ENCODE assay signal across 17 cellular contexts in genomic region chr2:172232638-172233253, GRCh38.
A peak's percentile ranks its signal among the peaks of the same experiment; 100 is the strongest.
DNase-seq lines count a peak whose midpoint lies in the region; ATAC-seq, FAIRE-seq and TF ChIP-seq lines count a peak whose summit lies in the region.
"Had no signal": no experiment of that assay in that cellular context is flagged by ENCODE, and none has a peak within 500 bp of the region (broad histone marks: within the 10 kb centered on the region; RNA-seq: fewer than 3 reads in every experiment).

No MANE protein-coding gene starts in this region.

- dilution Hi-C loops in keratinocyte (cut with MboI; ENCODE audit: extremely low pct_ligation_motif_present, low sequenced_read_pairs): no loop called here

- BruUV-seq in A673 (replicated peaks; lab: Mats Ljungman, UMichigan): no TSS peak

- no peak overlapping the region for H2AFZ ChIP-seq in keratinocyte (ENCODE audit: control insufficient read depth, low read length)

- CTCF ChIA-PET in A673 (lab: Charles Lee): no interaction called here

- 53 to 69% (median 61%) methylated on average over 10 of the region's 10 CpGs for WGBS in stomach, 5 donors

- H3K4me3 Mint-ChIP-seq in HFFc6: no peak overlapping the region

- H3K9me3 Mint-ChIP-seq in HFFc6: no peaks in the 10 kb centered on the region
- H3K9me3 Mint-ChIP-seq: CD8-positive, alpha-beta memory T cell had no signal

- H3K36me3 ChIP-seq in SJSA1 (no peaks in the 10 kb centered on the region), keratinocyte (ENCODE audit: control insufficient read depth in 2 of 2, extremely low read depth in 1 of 2, insufficient read depth in 2 of 2, low read length in 2 of 2) (no peaks in the 10 kb centered on the region), stomach (no peaks in the 10 kb centered on the region), A673 (ENCODE audit: insufficient read depth, low read length, poor library complexity, severe bottlenecking) (no peaks in the 10 kb centered on the region)
- H3K36me3 ChIP-seq: heart right ventricle, spleen had no signal

- FAIRE-seq in keratinocyte (lab: Jason Lieb, UNC): no peak
- FAIRE-seq: islet of Langerhans had no signal

- H3K27me3 Mint-ChIP-seq in HFFc6 (ENCODE audit: insufficient read depth): no peaks in the 10 kb centered on the region

- H3K4me1 ChIP-seq in SJSA1 (replicated peaks): peaks cover 33% of the 10 kb centered on the region
- peaks cover 65% of the 10 kb centered on the region for H3K4me1 ChIP-seq in keratinocyte (ENCODE audit: control insufficient read depth, extremely low read depth, insufficient read depth, low read length)
- peaks cover 45 to 75% (median 57%) of the 10 kb centered on the region in 4 donors for H3K4me1 ChIP-seq in stomach
- no peaks in the 10 kb centered on the region for H3K4me1 ChIP-seq in A673 (ENCODE audit: insufficient read depth, low read length, poor library complexity, severe bottlenecking)

- H3K4me2 ChIP-seq in keratinocyte (ENCODE audit: control insufficient read depth, extremely low read depth, insufficient read depth, low read depth, low read length): peak overlapping the region; percentile 11

- no peak overlapping the region for H3K9ac ChIP-seq in keratinocyte (ENCODE audit: control insufficient read depth, extremely low read depth, insufficient read depth, low read length)

- peaks cover 65% of the 10 kb centered on the region for H3K4me1 Mint-ChIP-seq in HFFc6 (ENCODE audit: low read depth)

- H3K27ac ChIP-seq in SJSA1: peak overlapping the region; percentile 66
- H3K27ac ChIP-seq in keratinocyte (ENCODE audit: control insufficient read depth, insufficient read depth, low read length): peak overlapping the region; percentile 95
- H3K27ac ChIP-seq in stomach: peak overlapping the region; percentile 1 to 76 (median 62)
- H3K27ac ChIP-seq in A673 (ENCODE audit: low read depth, low read length, poor library complexity, severe bottlenecking): no peak overlapping the region
- H3K27ac ChIP-seq: spleen had no signal

- DNase-seq in HFFc6 (no peak), SJSA1 (ENCODE audit: low read depth in 1 of 2, low spot score in 2 of 2) (peak; percentile 75 to 84), keratinocyte (ENCODE audit: low read depth, low spot score) (no peak), stomach (no peak), A673 (ENCODE audit: low spot score) (no peak), iPS-NIHi7 (ENCODE audit: extremely low spot score) (no peak)
- DNase-seq: activated CD4-positive, alpha-beta T cell treated with anti-CD3 and anti-CD28 coated beads, Interleukin-2, amount 50 U/mL, for 48 hours; CD8-positive, alpha-beta memory T cell; effector memory CD4-positive, alpha-beta T cell; Karpas-422; NCI-H1048; NCI-H2107; NCI-H526; spleen had no signal

- H3K4me3 ChIP-seq in SJSA1 (no peak overlapping the region), keratinocyte (ENCODE audit: control insufficient read depth in 2 of 3, extremely low read depth in 1 of 3, insufficient read depth in 2 of 3, low read depth in 1 of 3, low read length in 3 of 3) (no peak overlapping the region), stomach (no peak overlapping the region), A673 (ENCODE audit: low read depth, low read length, poor library complexity, severe bottlenecking) (no peak overlapping the region)
- H3K4me3 ChIP-seq: heart right ventricle, spleen had no signal

- H3K36me3 Mint-ChIP-seq in HFFc6 (ENCODE audit: low read depth): no peaks in the 10 kb centered on the region
- H3K36me3 Mint-ChIP-seq: CD8-positive, alpha-beta memory T cell had no signal

- intact Hi-C loops in stomach (cut with DNase I; ENCODE audit: low total_unique reads): no loop called here
- intact Hi-C loops in A673 (cut with micrococcal nuclease; ENCODE audit: unreplicated experiment): no loop called here

- no peak for TF ChIP-seq EP300 in stomach (IDR thresholded peaks at IDR 0.05)

- H3K9me1 ChIP-seq in keratinocyte (ENCODE audit: control insufficient read depth, extremely low read depth, insufficient read depth, low read length): no peaks in the 10 kb centered on the region

- H3K27ac Mint-ChIP-seq in HFFc6: peak overlapping the region; percentile 44; the same call in 1 of the 2 replicates

- no peak for TF ChIP-seq CTCF in HFFc6 (IDR thresholded peaks at IDR 0.05)
- no peak for TF ChIP-seq CTCF in keratinocyte (optimal IDR thresholded peaks at IDR 0.05 in 1 of 3, IDR thresholded peaks at IDR 0.05 in 1 of 3, conservative IDR thresholded peaks at IDR 0.05 in 1 of 3; ENCODE audit: extremely low read depth in 1 of 3, insufficient read depth in 2 of 3, low read length in 3 of 3)
- no peak for TF ChIP-seq CTCF in stomach (IDR thresholded peaks at IDR 0.05)
- TF ChIP-seq CTCF in A673 (conservative IDR thresholded peaks at IDR 0.05; ENCODE audit: low read depth, low read length): no peak

- no peaks in the 10 kb centered on the region for H3K79me2 ChIP-seq in keratinocyte (ENCODE audit: control insufficient read depth, insufficient read depth, low read length)

- ATAC-seq in HG03039 (IDR thresholded peaks at IDR 0.05; ENCODE audit: unreplicated experiment): no peak

- H3K9me3 ChIP-seq in SJSA1 (replicated peaks) (no peaks in the 10 kb centered on the region), keratinocyte (ENCODE audit: control insufficient read depth, low read depth, low read length) (no peaks in the 10 kb centered on the region), stomach (no peaks in the 10 kb centered on the region), A673 (ENCODE audit: low read depth, low read length, poor library complexity, severe bottlenecking) (no peaks in the 10 kb centered on the region)
- H3K9me3 ChIP-seq: heart right ventricle, spleen had no signal

- H3K27me3 ChIP-seq in SJSA1 (replicated peaks): no peaks in the 10 kb centered on the region
- H3K27me3 ChIP-seq in keratinocyte (ENCODE audit: control insufficient read depth, extremely low read depth, insufficient read depth, low read length): no peaks in the 10 kb centered on the region
- H3K27me3 ChIP-seq in stomach: peaks cover 0 to 34% (median 14%) of the 10 kb centered on the region in 3 donors
- peaks cover 37% of the 10 kb centered on the region for H3K27me3 ChIP-seq in A673 (replicated peaks; ENCODE audit: insufficient read depth, low read depth, low read length, poor library complexity)

- TF ChIP-seq POLR2A in stomach (IDR thresholded peaks at IDR 0.05): no peak

- POLR2A ChIA-PET in A673 (lab: Charles Lee; ENCODE audit: low non-redundant PET): no interaction called here

- H4K20me1 ChIP-seq in keratinocyte (ENCODE audit: control insufficient read depth, extremely low read depth, insufficient read depth, low read length): no peaks in the 10 kb centered on the region

Comparison
In these comparisons a context has a peak if more than half of its experiments do, and no peak if none do; other contexts are left out.
1. DNase-seq: peak in SJSA1 (2 of 2); none in HFFc6 (single experiment), keratinocyte (single experiment), stomach (single experiment), A673 (single experiment) and iPS-NIHi7 (single experiment).